Comparison of ENCODE assay signal across 8 cellular contexts in genomic region chr15:40952901-40953712, GRCh38. TPM values are rescaled to one million over a fixed set of nuclear protein-coding genes. Genes with fewer than 3 reads are reported as not detected.
DNase-seq lines count a peak whose midpoint lies in the region; ATAC-seq, FAIRE-seq and TF ChIP-seq lines count a peak whose summit lies in the region.

TSS of gene CHAC1 (plus strand) at chr15:40953471. CDS start at chr15:40953584, 113 bp downstream.

- ATAC-seq in DND-41 (ENCODE audit: insufficient read depth, low read depth) (peak; percentile 90), GM21737 (IDR thresholded peaks at IDR 0.05; ENCODE audit: unreplicated experiment) (peak; percentile 88), natural killer cell (peak; percentile 93 to 97 (median 94))

- no peaks in the 10 kb centered on the region for H3K36me3 ChIP-seq in DND-41 (ENCODE audit: insufficient read depth, low read length)

- H4K20me1 ChIP-seq in DND-41 (ENCODE audit: insufficient read depth, low read length), result no peaks in the 10 kb centered on the region

- peak within 1 kb of the TSS; percentile 48 to 86 for H3K27ac Mint-ChIP-seq in natural killer cell

- H3K27me3 ChIP-seq in DND-41 (ENCODE audit: insufficient read depth, low read length, poor library complexity), result no peaks in the 10 kb centered on the region

- peak within 1 kb of the TSS; percentile 96 for H3K27ac ChIP-seq in DND-41 (ENCODE audit: low read length)

- peak within 1 kb of the TSS; percentile 81 for H3K9ac ChIP-seq in DND-41 (ENCODE audit: low read depth, low read length)

- H3K4me3 Mint-ChIP-seq in natural killer cell, result peak within 1 kb of the TSS; percentile 87

- H3K27me3 Mint-ChIP-seq in natural killer cell (ENCODE audit: low read depth in 2 of 2), result peaks cover 0 to 7% of the 10 kb centered on the region in 2 donors

- peak; percentile 94 for DNase-seq in DND-41
- DNase-seq in KG1 (lab: John Stamatoyannopoulos, UW), result peak; percentile 90
- DNase-seq in RCC 7860 (ENCODE audit: low spot score), result peak; percentile 90
- DNase-seq in activated T-helper 1 cell treated with Interleukin-2 at 50 U/mL for 16 hours (ENCODE audit: low read depth), result peak; percentile 92
- peak; percentile 88 for DNase-seq in fibroblast of mammary gland (ENCODE audit: low read depth)
- DNase-seq in natural killer cell, result peak; percentile 83
- DNase-seq in stimulated activated naive CD4-positive, alpha-beta T cell (lab: John Stamatoyannopoulos, UW), result peak; percentile 92 to 96 (median 93)

- no peaks in the 10 kb centered on the region for H3K79me2 ChIP-seq in DND-41 (ENCODE audit: insufficient read depth, low read length)

- intact Hi-C loops in natural killer cell (cut with micrococcal nuclease), result loop anchor here (2.0 kb wide), 1 partner anchor 46 kb away; no protein-coding TSS in a partner anchor

- TF ChIP-seq CTCF in DND-41 (IDR thresholded peaks at IDR 0.05; ENCODE audit: borderline replicate concordance, extremely low read depth, low read length, poor library complexity, severe bottlenecking) (no peak), fibroblast of mammary gland (conservative IDR thresholded peaks at IDR 0.05; ENCODE audit: control insufficient read depth, insufficient read depth, low read depth, low read length) (no peak), natural killer cell (IDR thresholded peaks at IDR 0.05) (peak; percentile 11)

- H2AFZ ChIP-seq in DND-41 (ENCODE audit: low read depth, low read length), result peak within 1 kb of the TSS; percentile 84

- no peaks in the 10 kb centered on the region for H3K9me3 ChIP-seq in DND-41 (ENCODE audit: insufficient read depth, low read length, severe bottlenecking)

- H3K36me3 Mint-ChIP-seq in natural killer cell, result no peaks in the 10 kb centered on the region

- H3K9me3 Mint-ChIP-seq in natural killer cell, result no peaks in the 10 kb centered on the region

- peaks cover 0 to 11% of the 10 kb centered on the region in 2 donors for H3K4me1 Mint-ChIP-seq in natural killer cell

- H3K4me3 ChIP-seq in DND-41 (ENCODE audit: low read depth in 1 of 2, low read length in 2 of 2) (peak within 1 kb of the TSS; percentile 27 to 84; a peak in 3 of 4 replicates), fibroblast of mammary gland (ENCODE audit: control insufficient read depth, low read depth, low read length) (peak within 1 kb of the TSS; percentile 79)

- peak; percentile 74 for FAIRE-seq in RCC 7860 (lab: Jason Lieb, UNC)

- H3K4me1 ChIP-seq in DND-41 (ENCODE audit: insufficient read depth, low read length), result peaks cover 24% of the 10 kb centered on the region

- H3K4me2 ChIP-seq in DND-41 (ENCODE audit: insufficient read depth, low read length), result peak within 1 kb of the TSS; percentile 85

RNA-seq across cellular contexts. Expression of gene CHAC1, which starts in this region (rescaled TPM):
- total RNA-seq in natural killer cell, result 1 to 10 TPM in 2 of 3 donors, not detected in 1; 1.1 to 1.7 TPM

Comparison
In these comparisons a context has a peak if more than half of its experiments do, and no peak if none do; other contexts are left out.
1. Peak in every context shown above with its lines: DNase-seq, ATAC-seq, H3K4me3 ChIP-seq and H3K27ac ChIP-seq.